In the genomic region with DNA sequence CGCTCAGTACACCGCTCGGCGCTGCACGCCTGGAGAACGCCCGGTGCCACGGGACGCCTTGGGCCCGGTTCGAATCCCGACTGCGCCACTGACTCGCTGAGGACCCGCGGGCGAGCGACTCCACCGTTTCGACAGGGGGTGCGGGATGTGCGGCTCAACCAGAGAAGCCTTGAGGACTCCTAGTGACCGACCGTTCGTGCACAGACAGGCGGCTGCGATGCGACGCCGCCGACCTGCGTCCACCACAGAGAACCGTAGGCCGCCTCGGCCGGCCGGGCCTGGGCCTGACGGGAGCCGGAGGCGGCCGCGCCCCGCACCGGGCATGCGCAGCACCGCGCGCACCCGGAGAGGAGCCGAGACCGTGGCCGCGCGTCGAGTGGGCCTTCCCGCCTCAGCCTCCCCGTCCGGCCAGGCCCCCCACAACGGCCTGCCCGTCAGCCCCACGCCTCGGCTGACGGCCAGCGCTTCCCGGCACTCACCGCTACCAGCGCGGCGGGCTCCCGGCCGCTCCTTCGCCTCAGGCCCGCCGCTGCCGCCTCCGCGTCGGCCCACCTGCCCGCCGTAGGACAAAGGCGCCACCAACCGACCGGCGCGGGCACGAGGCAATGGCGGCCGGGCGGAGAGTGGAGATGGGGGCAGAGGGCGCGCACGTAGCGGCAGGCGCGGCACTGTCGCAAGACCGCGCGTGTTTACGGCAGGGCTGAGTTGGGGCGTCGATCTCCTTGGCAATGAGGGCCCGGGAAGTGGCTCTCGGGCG, we compare ENCODE assay signal across 8 cellular contexts. TPM values are rescaled to one million over a fixed set of nuclear protein-coding genes. Genes with fewer than 3 reads are reported as not detected.
DNase-seq lines count a peak whose midpoint lies in the region; ATAC-seq and TF ChIP-seq lines count a peak whose summit lies in the region.

A gene (minus strand): TSS at position 625 of the 757 bp plus-strand sequence. CDS start 10,538 bp downstream, outside the sequence.

- peaks cover 12% of the 10 kb centered on the region for H3K4me1 ChIP-seq in thymus (ENCODE audit: control insufficient read depth, insufficient read depth, low read length)

- H3K36me3 Mint-ChIP-seq in activated naive CD8-positive, alpha-beta T cell, result peaks cover 2% of the 10 kb centered on the region
- H3K36me3 Mint-ChIP-seq in glutamatergic neuron (ENCODE audit: unreplicated experiment) (no peaks in the 10 kb centered on the region), osteocyte (ENCODE audit: unreplicated experiment) (no peaks in the 10 kb centered on the region)

- no peaks in the 10 kb centered on the region for H3K36me3 ChIP-seq in thymus (ENCODE audit: control insufficient read depth, insufficient read depth)

- DNase-seq in GM10266 (ENCODE audit: extremely low spot score) (peak; percentile 98), NCI-H1092 treated with DMSO at 0.1 percent for 48 hours (lab: John Stamatoyannopoulos, UW) (peak; percentile 97), SKM-1 (lab: John Stamatoyannopoulos, UW; ENCODE audit: unreplicated experiment) (peak; percentile 90), glutamatergic neuron (peak; percentile 96), osteocyte (ENCODE audit: extremely low spot score, unreplicated experiment) (peak; percentile 98)

- H3K27ac ChIP-seq in thymus (ENCODE audit: low read depth), result peak within 1 kb of the TSS; percentile 92

- H3K4me3 Mint-ChIP-seq in activated naive CD8-positive, alpha-beta T cell, result peak within 1 kb of the TSS; percentile 94
- H3K4me3 Mint-ChIP-seq in glutamatergic neuron (ENCODE audit: unreplicated experiment) (peak within 1 kb of the TSS; percentile 90), osteocyte (ENCODE audit: unreplicated experiment) (peak within 1 kb of the TSS; percentile 88)

- under 1% methylated on average over 105 of the region's 105 CpGs for WGBS in thymus

- peaks cover 49% of the 10 kb centered on the region for H3K4me1 Mint-ChIP-seq in activated naive CD8-positive, alpha-beta T cell (ENCODE audit: low read depth)
- H3K4me1 Mint-ChIP-seq in glutamatergic neuron (ENCODE audit: low read depth, unreplicated experiment), result peaks cover 10% of the 10 kb centered on the region
- H3K4me1 Mint-ChIP-seq in osteocyte (ENCODE audit: unreplicated experiment), result peaks cover 49% of the 10 kb centered on the region

- TF ChIP-seq CTCF in GM10266 (IDR thresholded peaks at IDR 0.05; ENCODE audit: control insufficient read depth, insufficient read depth, low read depth, missing control alignments) (peak; percentile 74), glutamatergic neuron (IDR thresholded peaks at IDR 0.05; ENCODE audit: partially characterized antibody, unreplicated experiment) (no peak), osteocyte (IDR thresholded peaks at IDR 0.05) (peak; percentile 40)

- no peaks in the 10 kb centered on the region for H3K27me3 ChIP-seq in thymus (ENCODE audit: control insufficient read depth, insufficient read depth)

- H3K27ac Mint-ChIP-seq in activated naive CD8-positive, alpha-beta T cell, result peak within 1 kb of the TSS; percentile 89
- H3K27ac Mint-ChIP-seq in glutamatergic neuron (ENCODE audit: unreplicated experiment) (peak within 1 kb of the TSS; percentile 95), osteocyte (ENCODE audit: unreplicated experiment) (peak within 1 kb of the TSS; percentile 90)

- peak; percentile 79 for ATAC-seq in HG02623 (IDR thresholded peaks at IDR 0.05; ENCODE audit: unreplicated experiment)

- no peaks in the 10 kb centered on the region for H3K9me3 ChIP-seq in thymus (ENCODE audit: control insufficient read depth)

- no peaks in the 10 kb centered on the region for H3K9me3 Mint-ChIP-seq in activated naive CD8-positive, alpha-beta T cell (ENCODE audit: low read depth)
- peaks cover 5% of the 10 kb centered on the region for H3K9me3 Mint-ChIP-seq in glutamatergic neuron (ENCODE audit: unreplicated experiment)
- no peaks in the 10 kb centered on the region for H3K9me3 Mint-ChIP-seq in osteocyte (ENCODE audit: unreplicated experiment)

- H3K4me3 ChIP-seq in thymus (ENCODE audit: low read length), result peak within 1 kb of the TSS; percentile 74

- H3K27me3 Mint-ChIP-seq in activated naive CD8-positive, alpha-beta T cell, result no peaks in the 10 kb centered on the region
- H3K27me3 Mint-ChIP-seq in glutamatergic neuron (ENCODE audit: unreplicated experiment) (peaks cover 5% of the 10 kb centered on the region), osteocyte (ENCODE audit: unreplicated experiment) (peaks cover 9% of the 10 kb centered on the region)

RNA-seq across cellular contexts. Expression of the gene that starts here (rescaled TPM):
- 42.9 TPM for total RNA-seq in glutamatergic neuron (ENCODE audit: unreplicated experiment)
- 29.8 and 39.0 TPM in 2 replicates for total RNA-seq in osteocyte
- 21.5 TPM for polyA plus RNA-seq in thymus

Comparison
In these comparisons a context has a peak if more than half of its experiments do, and no peak if none do; other contexts are left out.
1. Peak in every context shown above with its lines: DNase-seq, ATAC-seq, H3K4me3 ChIP-seq and H3K27ac ChIP-seq.